8 cellular contexts compared by ENCODE assay signal in genomic region chr17:48997103-48997826, GRCh38. TPM values are rescaled to one million over a fixed set of nuclear protein-coding genes. Genes with fewer than 3 reads are reported as not detected.
DNase-seq lines count a peak whose midpoint lies in the region; ATAC-seq and TF ChIP-seq lines count a peak whose summit lies in the region.

Gene IGF2BP1 (plus strand): TSS chr17:48997385. CDS start chr17:48997746, 361 bp downstream.

- POLR2A ChIA-PET in activated CD4-positive, alpha-beta memory T cell treated with anti-CD3 and anti-CD28 coated beads, Interleukin-2, amount 10 ng/mL, durations not matched to agents 7 days and 5 days (lab: Charles Lee), result interaction anchor here (0.7 kb wide), 1 partner anchor 195 kb away, joined by 4 read pairs; no protein-coding TSS in a partner anchor

- TF ChIP-seq CTCF in HFF-Myc (IDR thresholded peaks at IDR 0.05; ENCODE audit: low read depth, low read length, missing control alignments) (no peak), glutamatergic neuron (IDR thresholded peaks at IDR 0.05; ENCODE audit: partially characterized antibody, unreplicated experiment) (no peak)

- no peak within 1 kb of the TSS for H3K27ac Mint-ChIP-seq in activated CD4-positive, alpha-beta memory T cell treated with anti-CD3 and anti-CD28 coated beads, Interleukin-2, amount 10 ng/mL, durations not matched to agents 7 days and 5 days
- H3K27ac Mint-ChIP-seq in glutamatergic neuron (ENCODE audit: unreplicated experiment), result peak within 1 kb of the TSS; percentile 99
- peak within 1 kb of the TSS; percentile 76 for H3K27ac Mint-ChIP-seq in stimulated activated effector memory CD8-positive, alpha-beta T cell treated with anti-CD3 and anti-CD28 coated beads, Interleukin-12 subunit alpha, Interleukin-12 subunit beta, amount 100 ng/mL, for 72 hours

- peak within 1 kb of the TSS; percentile 17 for H3K4me3 Mint-ChIP-seq in activated CD4-positive, alpha-beta memory T cell treated with anti-CD3 and anti-CD28 coated beads, Interleukin-2, amount 10 ng/mL, durations not matched to agents 7 days and 5 days
- peak within 1 kb of the TSS; percentile 97 for H3K4me3 Mint-ChIP-seq in glutamatergic neuron (ENCODE audit: unreplicated experiment)
- peak within 1 kb of the TSS; percentile 66 for H3K4me3 Mint-ChIP-seq in stimulated activated effector memory CD8-positive, alpha-beta T cell treated with anti-CD3 and anti-CD28 coated beads, Interleukin-12 subunit alpha, Interleukin-12 subunit beta, amount 100 ng/mL, for 72 hours

- no peaks in the 10 kb centered on the region for H3K36me3 Mint-ChIP-seq in activated CD4-positive, alpha-beta memory T cell treated with anti-CD3 and anti-CD28 coated beads, Interleukin-2, amount 10 ng/mL, durations not matched to agents 7 days and 5 days (ENCODE audit: low read depth)
- H3K36me3 Mint-ChIP-seq in glutamatergic neuron (ENCODE audit: unreplicated experiment), result no peaks in the 10 kb centered on the region
- H3K36me3 Mint-ChIP-seq in stimulated activated effector memory CD8-positive, alpha-beta T cell treated with anti-CD3 and anti-CD28 coated beads, Interleukin-12 subunit alpha, Interleukin-12 subunit beta, amount 100 ng/mL, for 72 hours, result no peaks in the 10 kb centered on the region

- CTCF ChIA-PET in activated CD4-positive, alpha-beta memory T cell treated with anti-CD3 and anti-CD28 coated beads, Interleukin-2, amount 10 ng/mL, durations not matched to agents 7 days and 5 days (lab: Charles Lee), result interaction anchor here (0.6 kb wide), 1 partner anchor 197 kb away, joined by 6 read pairs; no protein-coding TSS in a partner anchor

- H3K27me3 Mint-ChIP-seq in activated CD4-positive, alpha-beta memory T cell treated with anti-CD3 and anti-CD28 coated beads, Interleukin-2, amount 10 ng/mL, durations not matched to agents 7 days and 5 days, result peaks cover 83% of the 10 kb centered on the region
- peaks cover 24% of the 10 kb centered on the region for H3K27me3 Mint-ChIP-seq in glutamatergic neuron (ENCODE audit: unreplicated experiment)

- peaks cover 31% of the 10 kb centered on the region for H3K4me1 Mint-ChIP-seq in activated CD4-positive, alpha-beta memory T cell treated with anti-CD3 and anti-CD28 coated beads, Interleukin-2, amount 10 ng/mL, durations not matched to agents 7 days and 5 days
- peaks cover 20% of the 10 kb centered on the region for H3K4me1 Mint-ChIP-seq in glutamatergic neuron (ENCODE audit: low read depth, unreplicated experiment)
- peaks cover 31% of the 10 kb centered on the region for H3K4me1 Mint-ChIP-seq in stimulated activated effector memory CD8-positive, alpha-beta T cell treated with anti-CD3 and anti-CD28 coated beads, Interleukin-12 subunit alpha, Interleukin-12 subunit beta, amount 100 ng/mL, for 72 hours

- peak; percentile 55 for ATAC-seq in stimulated activated effector memory CD8-positive, alpha-beta T cell treated with anti-CD3 and anti-CD28 coated beads, Interleukin-12 subunit alpha, Interleukin-12 subunit beta, amount 100 ng/mL, for 72 hours
- ATAC-seq in GM18909 (IDR thresholded peaks at IDR 0.05; ENCODE audit: poor library complexity, unreplicated experiment), result no peak

- DNase-seq in AG20443 (ENCODE audit: low spot score) (peak; percentile 50), HFF-Myc (ENCODE audit: extremely low read depth, low read depth) (no peak), glutamatergic neuron (peak; percentile 73), DMS79 (lab: John Stamatoyannopoulos, UW) (no peak), OCI-M2 (lab: John Stamatoyannopoulos, UW; ENCODE audit: unreplicated experiment) (no peak)
- no peak for DNase-seq in activated CD4-positive, alpha-beta memory T cell treated with anti-CD3 and anti-CD28 coated beads, Interleukin-2, amount 10 ng/mL, durations not matched to agents 7 days and 5 days
- no peak for DNase-seq in stimulated activated effector memory CD8-positive, alpha-beta T cell treated with anti-CD3 and anti-CD28 coated beads, Interleukin-12 subunit alpha, Interleukin-12 subunit beta, amount 100 ng/mL, for 72 hours (ENCODE audit: low spot score in 2 of 2)

- peak within 1 kb of the TSS; percentile 58 for H3K4me3 ChIP-seq in HFF-Myc (replicated peaks; ENCODE audit: low read depth, low read length)

- H3K9me3 Mint-ChIP-seq in activated CD4-positive, alpha-beta memory T cell treated with anti-CD3 and anti-CD28 coated beads, Interleukin-2, amount 10 ng/mL, durations not matched to agents 7 days and 5 days, result no peaks in the 10 kb centered on the region
- H3K9me3 Mint-ChIP-seq in glutamatergic neuron (ENCODE audit: unreplicated experiment), result peaks cover 24% of the 10 kb centered on the region
- no peaks in the 10 kb centered on the region for H3K9me3 Mint-ChIP-seq in stimulated activated effector memory CD8-positive, alpha-beta T cell treated with anti-CD3 and anti-CD28 coated beads, Interleukin-12 subunit alpha, Interleukin-12 subunit beta, amount 100 ng/mL, for 72 hours

RNA-seq across cellular contexts. Expression of gene IGF2BP1, which starts in this region (rescaled TPM):
- not detected for total RNA-seq in activated CD4-positive, alpha-beta memory T cell treated with anti-CD3 and anti-CD28 coated beads, Interleukin-2, amount 10 ng/mL, durations not matched to agents 7 days and 5 days
- total RNA-seq in glutamatergic neuron (ENCODE audit: unreplicated experiment), result 260 TPM

Comparison
In these comparisons a context has a peak if more than half of its experiments do, and no peak if none do; other contexts are left out.
1. RNA of gene IGF2BP1 (total RNA-seq): 260 TPM in glutamatergic neuron (single experiment); not detected in activated CD4-positive, alpha-beta memory T cell treated with anti-CD3 and anti-CD28 coated beads, Interleukin-2, amount 10 ng/mL, durations not matched to agents 7 days and 5 days; every median in the first group is over 100 times any median in the second.
2. DNase-seq: peak in AG20443 (single experiment) and glutamatergic neuron (single experiment); none in HFF-Myc (single experiment), activated CD4-positive, alpha-beta memory T cell treated with anti-CD3 and anti-CD28 coated beads, Interleukin-2, amount 10 ng/mL, durations not matched to agents 7 days and 5 days (single experiment), stimulated activated effector memory CD8-positive, alpha-beta T cell treated with anti-CD3 and anti-CD28 coated beads, Interleukin-12 subunit alpha, Interleukin-12 subunit beta, amount 100 ng/mL, for 72 hours (0 of 2), DMS79 (single experiment) and OCI-M2 (single experiment).
3. H3K4me3 Mint-ChIP-seq: peak in every context shown above with its lines; median percentile 97 in glutamatergic neuron; 66 in stimulated activated effector memory CD8-positive, alpha-beta T cell treated with anti-CD3 and anti-CD28 coated beads, Interleukin-12 subunit alpha, Interleukin-12 subunit beta, amount 100 ng/mL, for 72 hours; 17 in activated CD4-positive, alpha-beta memory T cell treated with anti-CD3 and anti-CD28 coated beads, Interleukin-2, amount 10 ng/mL, durations not matched to agents 7 days and 5 days.